In genomic region chr12:752673-753400, GRCh38 we compare ENCODE assay signal across 8 cellular contexts. TPM values are rescaled to one million over a fixed set of nuclear protein-coding genes. Genes with fewer than 3 reads are reported as not detected.
A peak's percentile ranks its signal among the peaks of the same experiment; 100 is the strongest.
DNase-seq lines count a peak whose midpoint lies in the region; ATAC-seq and TF ChIP-seq lines count a peak whose summit lies in the region.

No MANE protein-coding gene starts in this region.

- H3K27ac ChIP-seq in C4-2B: peak overlapping the region; percentile 93

- ATAC-seq in GM18907 (IDR thresholded peaks at IDR 0.05; ENCODE audit: unreplicated experiment) (peak; percentile 25), HG03135 (IDR thresholded peaks at IDR 0.05; ENCODE audit: unreplicated experiment) (peak; percentile 26), SK-N-SH treated with all-trans-retinoic acid at 6 μM for 48 hours (peak; percentile 18)

- in situ Hi-C loops in T47D (cut with HindIII; ENCODE audit: low pct_unique_long_range_greater_than_20kb, low sequenced_read_pairs): no loop called here

- TF ChIP-seq CTCF in C4-2B (conservative IDR thresholded peaks at IDR 0.05): peak; percentile 35

- peak; percentile 46 to 76 for DNase-seq in T47D (ENCODE audit: low read depth in 1 of 2, low spot score in 1 of 2)
- DNase-seq in iPS-NIHi7 (ENCODE audit: extremely low spot score): peak; percentile 57
- peak; percentile 30 to 32 for DNase-seq in stimulated activated CD4-positive, alpha-beta T cell treated with anti-CD3 and anti-CD28 coated beads, Interleukin-2, amount 100 ng/mL, for 48 hours
- DNase-seq in mesenteric fat pad (ENCODE audit: low spot score): no peak

TF ChIP-seq in SK-N-SH treated with all-trans-retinoic acid at 6 μM for 48 hours, 23 proteins besides CTCF, POLR2A, EP300 and RAD21:
- no peak for TF ChIP-seq CSRNP3 (CRISPR knock-in tag; IDR thresholded peaks at IDR 0.05)
- TF ChIP-seq PPARA (CRISPR knock-in tag; IDR thresholded peaks at IDR 0.05; ENCODE audit: borderline replicate concordance): no peak
- TF ChIP-seq ARNTL (CRISPR knock-in tag; IDR thresholded peaks at IDR 0.05; ENCODE audit: borderline replicate concordance, low read depth): no peak
- TF ChIP-seq TCF4 (CRISPR knock-in tag; IDR thresholded peaks at IDR 0.05; ENCODE audit: borderline replicate concordance): no peak
- TF ChIP-seq GLIS3 (CRISPR knock-in tag; IDR thresholded peaks at IDR 0.05): no peak
- TF ChIP-seq, protein P1, sequence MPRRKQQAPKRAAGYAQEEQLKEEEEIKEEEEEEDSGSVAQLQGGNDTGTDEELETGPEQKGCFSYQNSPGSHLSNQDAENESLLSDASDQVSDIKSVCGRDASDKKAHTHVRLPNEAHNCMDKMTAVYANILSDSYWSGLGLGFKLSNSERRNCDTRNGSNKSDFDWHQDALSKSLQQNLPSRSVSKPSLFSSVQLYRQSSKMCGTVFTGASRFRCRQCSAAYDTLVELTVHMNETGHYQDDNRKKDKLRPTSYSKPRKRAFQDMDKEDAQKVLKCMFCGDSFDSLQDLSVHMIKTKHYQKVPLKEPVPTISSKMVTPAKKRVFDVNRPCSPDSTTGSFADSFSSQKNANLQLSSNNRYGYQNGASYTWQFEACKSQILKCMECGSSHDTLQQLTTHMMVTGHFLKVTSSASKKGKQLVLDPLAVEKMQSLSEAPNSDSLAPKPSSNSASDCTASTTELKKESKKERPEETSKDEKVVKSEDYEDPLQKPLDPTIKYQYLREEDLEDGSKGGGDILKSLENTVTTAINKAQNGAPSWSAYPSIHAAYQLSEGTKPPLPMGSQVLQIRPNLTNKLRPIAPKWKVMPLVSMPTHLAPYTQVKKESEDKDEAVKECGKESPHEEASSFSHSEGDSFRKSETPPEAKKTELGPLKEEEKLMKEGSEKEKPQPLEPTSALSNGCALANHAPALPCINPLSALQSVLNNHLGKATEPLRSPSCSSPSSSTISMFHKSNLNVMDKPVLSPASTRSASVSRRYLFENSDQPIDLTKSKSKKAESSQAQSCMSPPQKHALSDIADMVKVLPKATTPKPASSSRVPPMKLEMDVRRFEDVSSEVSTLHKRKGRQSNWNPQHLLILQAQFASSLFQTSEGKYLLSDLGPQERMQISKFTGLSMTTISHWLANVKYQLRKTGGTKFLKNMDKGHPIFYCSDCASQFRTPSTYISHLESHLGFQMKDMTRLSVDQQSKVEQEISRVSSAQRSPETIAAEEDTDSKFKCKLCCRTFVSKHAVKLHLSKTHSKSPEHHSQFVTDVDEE (CRISPR knock-in tag; IDR thresholded peaks at IDR 0.05): no peak
- TF ChIP-seq BACH2 (CRISPR knock-in tag; IDR thresholded peaks at IDR 0.05; ENCODE audit: borderline replicate concordance): no peak
- TF ChIP-seq SNAI2 (CRISPR knock-in tag; IDR thresholded peaks at IDR 0.05): no peak
- no peak for TF ChIP-seq CSDC2 (CRISPR knock-in tag; IDR thresholded peaks at IDR 0.05)
- no peak for TF ChIP-seq ISL1 (CRISPR knock-in tag; IDR thresholded peaks at IDR 0.05)

RNA-seq across cellular contexts. Expression of gene WNK1, which starts 0.5 kb away (rescaled TPM):
- total RNA-seq in mesenteric fat pad: 312 TPM
